ENCODE assay signal across 14 cellular contexts in genomic region chr2:45770773-45771172, GRCh38.
DNase-seq lines count a peak whose midpoint lies in the region; ATAC-seq and TF ChIP-seq lines count a peak whose summit lies in the region.
"Had no signal": no experiment of that assay in that cellular context is flagged by ENCODE, and none has a peak within 500 bp of the region (broad histone marks: within the 10 kb centered on the region; RNA-seq: fewer than 3 reads in every experiment).

No MANE protein-coding gene starts in this region.

- ATAC-seq in GM18870 (IDR thresholded peaks at IDR 0.05; ENCODE audit: unreplicated experiment) (no peak), HG02571 (IDR thresholded peaks at IDR 0.05; ENCODE audit: unreplicated experiment) (no peak)
- ATAC-seq: Panc1, T-cell had no signal

- TF ChIP-seq CTCF in WERI-Rb-1 (IDR thresholded peaks at IDR 0.05; ENCODE audit: low read depth, low read length) (no peak), tibial nerve (IDR thresholded peaks at IDR 0.05) (no peak)

- intact Hi-C loops in posterior cingulate gyrus (cut with DNase I), result no loop called here

- H3K36me3 ChIP-seq in WERI-Rb-1 (no peaks in the 10 kb centered on the region), esophagus (ENCODE audit: control insufficient read depth in 2 of 2, insufficient read depth in 2 of 2, low read length in 1 of 2) (no peaks in the 10 kb centered on the region), muscle layer of duodenum (ENCODE audit: control insufficient read depth in 1 of 2, insufficient read depth in 2 of 2, low read length in 2 of 2) (no peaks in the 10 kb centered on the region), tibial nerve (no peaks in the 10 kb centered on the region)

- no peak for TF ChIP-seq EP300 in tibial nerve (IDR thresholded peaks at IDR 0.05)

- H3K27me3 ChIP-seq in WERI-Rb-1 (ENCODE audit: insufficient read depth, low read depth, severe bottlenecking) (no peaks in the 10 kb centered on the region), esophagus (ENCODE audit: control insufficient read depth in 1 of 2, insufficient read depth in 2 of 2, low read length in 2 of 2) (no peaks in the 10 kb centered on the region), muscle layer of duodenum (ENCODE audit: low read depth, low read length) (no peaks in the 10 kb centered on the region), tibial nerve (no peaks in the 10 kb centered on the region)

- TF ChIP-seq POLR2A in tibial nerve (IDR thresholded peaks at IDR 0.05), result no peak

- peak overlapping the region; percentile 4; the same call in 1 of the 2 replicates for H3K4me3 ChIP-seq in WERI-Rb-1 (ENCODE audit: low read depth, low read length)
- no peak overlapping the region for H3K4me3 ChIP-seq in esophagus (ENCODE audit: low read depth in 1 of 2, low read length in 2 of 2)
- H3K4me3 ChIP-seq in muscle layer of duodenum (ENCODE audit: low read depth in 1 of 2, low read length in 2 of 2), result peak overlapping the region; percentile 43 to 55
- H3K4me3 ChIP-seq in tibial nerve, result peak overlapping the region in 2 of 4 donors; percentile 2 to 35
- H3K4me3 ChIP-seq: mucosa of descending colon had no signal

- H3K4me1 ChIP-seq in esophagus (ENCODE audit: control insufficient read depth in 2 of 2, insufficient read depth in 2 of 2, low read length in 1 of 2), result peaks cover 3% of the 10 kb centered on the region in 2 donors
- H3K4me1 ChIP-seq in muscle layer of duodenum (ENCODE audit: control insufficient read depth in 1 of 2, insufficient read depth in 2 of 2, low read length in 2 of 2), result peaks cover 3 to 37% of the 10 kb centered on the region in 2 donors
- H3K4me1 ChIP-seq in tibial nerve, result peaks cover 0 to 47% (median 15%) of the 10 kb centered on the region in 4 donors

- no peaks in the 10 kb centered on the region for H3K9me3 ChIP-seq in WERI-Rb-1 (ENCODE audit: severe bottlenecking)
- no peaks in the 10 kb centered on the region for H3K9me3 ChIP-seq in esophagus (ENCODE audit: control insufficient read depth in 2 of 2, insufficient read depth in 1 of 2, low read depth in 1 of 2, low read length in 1 of 2)
- no peaks in the 10 kb centered on the region for H3K9me3 ChIP-seq in muscle layer of duodenum (ENCODE audit: control insufficient read depth in 1 of 2, low read length in 2 of 2)
- no peaks in the 10 kb centered on the region for H3K9me3 ChIP-seq in tibial nerve
- H3K9me3 ChIP-seq: mucosa of descending colon had no signal

- 63 to 64% methylated on average over 1 of the region's 1 CpG for WGBS in esophagus, 2 donors
- 31 to 33% methylated on average over 1 of the region's 1 CpG for WGBS in tibial nerve, 2 donors

- peak overlapping the region; percentile 51 for H3K27ac ChIP-seq in WERI-Rb-1
- H3K27ac ChIP-seq in esophagus (ENCODE audit: low read depth in 2 of 2, low read length in 1 of 2), result peak overlapping the region; percentile 42 to 43
- peak overlapping the region; percentile 86 for H3K27ac ChIP-seq in muscle layer of duodenum (ENCODE audit: low read length)
- peak overlapping the region in 3 of 4 donors; percentile 9 to 63 (median 61) for H3K27ac ChIP-seq in tibial nerve

- DNase-seq in WERI-Rb-1 (no peak), tibial nerve (ENCODE audit: low spot score in 2 of 2) (no peak), posterior cingulate gyrus (no peak), NCI-H1436 (lab: John Stamatoyannopoulos, UW) (no peak)
- DNase-seq: CD8-positive, alpha-beta memory T cell; stimulated activated CD4-positive, alpha-beta T cell treated with anti-CD3 and anti-CD28 coated beads, Interleukin-2, amount 100 ng/mL, for 24 hours; trophoblast cell had no signal

Comparison
In these comparisons a context has a peak if more than half of its experiments do, and no peak if none do; other contexts are left out.
1. H3K4me3 ChIP-seq: peak in WERI-Rb-1 (single experiment) and muscle layer of duodenum (2 of 2); none in esophagus (0 of 2).
2. Peak in every context shown above with its lines, with median percentiles within 50 percentile points of each other: H3K27ac ChIP-seq.